Comparison of ENCODE assay signal across 32 cellular contexts in genomic region chr20:23671479-23671878, GRCh38. TPM values are rescaled to one million over a fixed set of nuclear protein-coding genes. Genes with fewer than 3 reads are reported as not detected.
"Had no signal": no experiment of that assay in that cellular context is flagged by ENCODE, and none has a peak within 500 bp of the region (broad histone marks: within the 10 kb centered on the region; RNA-seq: fewer than 3 reads in every experiment).

No MANE protein-coding gene starts in this region.

- H3K36me3 ChIP-seq: heart left ventricle, left lung, neutrophil, pancreas, prostate gland, sigmoid colon, spleen, tibial nerve, uterus had no signal

- H3K4me3 ChIP-seq: heart left ventricle, left lung, mucosa of descending colon, pancreas, prostate gland, sigmoid colon, spleen, tibial nerve, uterus had no signal

- DNase-seq: heart left ventricle; hypothalamus; immature natural killer cell; kidney; left colon; left lung; midbrain; mucosa of descending colon; naive thymus-derived CD8-positive, alpha-beta T cell; pancreas; posterior cingulate gyrus; retina; right cardiac atrium; sigmoid colon; small intestine; spleen; stimulated activated CD4-positive, alpha-beta T cell treated with anti-CD3 and anti-CD28 coated beads, Interleukin-4, amount 100 ng/mL, for 24 hours; stimulated activated naive CD4-positive, alpha-beta T cell; substantia nigra; uterus had no signal

- ATAC-seq: heart left ventricle; left colon; left lung; mucosa of descending colon; naive thymus-derived CD8-positive, alpha-beta T cell; pancreas; right cardiac atrium; stimulated activated effector memory CD8-positive, alpha-beta T cell treated with anti-CD3 and anti-CD28 coated beads, Interleukin-12 subunit alpha, Interleukin-12 subunit beta, amount 100 ng/mL, for 72 hours had no signal

- H3K27me3 ChIP-seq: heart left ventricle, neutrophil, pancreas, sigmoid colon, spleen, tibial nerve, uterus had no signal

- H3K9me3 ChIP-seq: left lung, mucosa of descending colon, neutrophil, pancreas, prostate gland, sigmoid colon, spleen, tibial nerve, uterus had no signal

- H3K4me1 ChIP-seq: left lung, pancreas, prostate gland, sigmoid colon, spleen, uterus had no signal

- FAIRE-seq: islet of Langerhans, kidney, pancreas, small intestine had no signal

- H3K27ac ChIP-seq: heart left ventricle, left lung, neutrophil, pancreas, prostate gland, sigmoid colon, spleen, tibial nerve, uterus had no signal

RNA-seq across cellular contexts. Expression of gene CST4, which starts 17.4 kb away (rescaled TPM):
- total RNA-seq: heart left ventricle; kidney; left colon; left lung; liver; lung microvascular endothelial cell; mesenteric fat pad; mucosa of descending colon; naive thymus-derived CD8-positive, alpha-beta T cell; neural crest cell; omental fat pad; pancreas; right cardiac atrium; sigmoid colon; spleen; temporal lobe; tibial nerve; ureter; uterus had no signal
- polyA plus RNA-seq: heart left ventricle; immature natural killer cell; liver; naive thymus-derived CD8-positive, alpha-beta T cell; pancreas; right cardiac atrium; sigmoid colon; small intestine; spleen had no signal
